1 cellular context compared by ENCODE assay signal in genomic region chr9:114396558-114397218, GRCh38.
TF ChIP-seq lines count a peak whose summit lies in the region.

No MANE protein-coding gene starts in this region.

TF ChIP-seq in K562, 482 proteins besides CTCF, POLR2A, EP300 and RAD21 (continued from another document and continues in another):
- 0 out of 2 replicates have a peak, but pooled peaks have one; percentile 29 for TF ChIP-seq HBP1 (CRISPR knock-in tag; IDR thresholded peaks at IDR 0.05)
- no peak; the same call in 1 of the 2 replicates for TF ChIP-seq ZNF41 (CRISPR knock-in tag; conservative IDR thresholded peaks at IDR 0.05)
- no peak for TF ChIP-seq FUS (optimal IDR thresholded peaks at IDR 0.05; ENCODE audit: low read depth, low read length)
- no peak for TF ChIP-seq ELF4 (CRISPR knock-in tag; IDR thresholded peaks at IDR 0.05)
- peak; percentile 68; the same call in 1 of the 2 replicates for TF ChIP-seq DMBX1 (CRISPR knock-in tag; IDR thresholded peaks at IDR 0.05; ENCODE audit: borderline replicate concordance)
- no peak for TF ChIP-seq CCAR2 (IDR thresholded peaks at IDR 0.05; ENCODE audit: low read depth, low read length)
- no peak for TF ChIP-seq NR2F6 (CRISPR knock-in tag; IDR thresholded peaks at IDR 0.05)
- TF ChIP-seq ZNF778 (CRISPR knock-in tag; IDR thresholded peaks at IDR 0.05), result no peak
- TF ChIP-seq NR0B1 (IDR thresholded peaks at IDR 0.05; ENCODE audit: partially characterized antibody), result no peak
- TF ChIP-seq TRIM28 (IDR thresholded peaks at IDR 0.05), result no peak
- no peak for TF ChIP-seq MYNN (IDR thresholded peaks at IDR 0.05)
- TF ChIP-seq MYNN (CRISPR knock-in tag; IDR thresholded peaks at IDR 0.05), result no peak
- no peak for TF ChIP-seq BRD9 (IDR thresholded peaks at IDR 0.05; ENCODE audit: low read depth, partially characterized antibody)
- TF ChIP-seq ADNP (tag; IDR thresholded peaks at IDR 0.05), result no peak
- TF ChIP-seq E2F4 (CRISPR knock-in tag; IDR thresholded peaks at IDR 0.05; ENCODE audit: low read depth), result no peak
- TF ChIP-seq ZBTB49 (CRISPR knock-in tag; IDR thresholded peaks at IDR 0.05; ENCODE audit: borderline replicate concordance), result no peak
- no peak for TF ChIP-seq U2AF1 (optimal IDR thresholded peaks at IDR 0.05; ENCODE audit: low read depth, low read length)
- TF ChIP-seq ZFP1 (CRISPR knock-in tag; IDR thresholded peaks at IDR 0.05), result no peak
- TF ChIP-seq ZNF263 (CRISPR knock-in tag; IDR thresholded peaks at IDR 0.05; ENCODE audit: borderline replicate concordance), result no peak
- no peak for TF ChIP-seq KLF16 (IDR thresholded peaks at IDR 0.05)
- TF ChIP-seq ESRRB (CRISPR knock-in tag; IDR thresholded peaks at IDR 0.05; ENCODE audit: borderline replicate concordance), result no peak
- TF ChIP-seq KAT2B (IDR thresholded peaks at IDR 0.05; ENCODE audit: low read depth, low read length), result no peak
- TF ChIP-seq TFAM (CRISPR knock-in tag; conservative IDR thresholded peaks at IDR 0.05), result no peak
- TF ChIP-seq BHLHE40 (IDR thresholded peaks at IDR 0.05; ENCODE audit: low read length), result no peak
- TF ChIP-seq ZNF280B (CRISPR knock-in tag; IDR thresholded peaks at IDR 0.05), result no peak
- TF ChIP-seq XRCC3 (IDR thresholded peaks at IDR 0.05), result no peak
- no peak for TF ChIP-seq RBBP5 (IDR thresholded peaks at IDR 0.05; ENCODE audit: borderline replicate concordance, insufficient read depth, low read length, poor library complexity, severe bottlenecking)
- no peak for TF ChIP-seq CBFB (CRISPR knock-in tag; IDR thresholded peaks at IDR 0.05)
- TF ChIP-seq MIER1 (IDR thresholded peaks at IDR 0.05; ENCODE audit: low read depth), result no peak
- TF ChIP-seq UBTF (IDR thresholded peaks at IDR 0.05; ENCODE audit: borderline replicate concordance in 1 of 2, low read depth in 2 of 2, low read length in 2 of 2), result no peak
- peak; percentile 36; the same call in 1 of the 2 replicates for TF ChIP-seq PYGO2 (tag; IDR thresholded peaks at IDR 0.05)
- TF ChIP-seq HMG20A (CRISPR knock-in tag; conservative IDR thresholded peaks at IDR 0.05), result no peak
- TF ChIP-seq LARP7 (IDR thresholded peaks at IDR 0.05), result no peak
- TF ChIP-seq BACH1 (tag; IDR thresholded peaks at IDR 0.05), result no peak
- TF ChIP-seq BCLAF1 (IDR thresholded peaks at IDR 0.05; ENCODE audit: borderline replicate concordance in 1 of 2, control insufficient read depth in 1 of 2, low read depth in 2 of 2, low read length in 1 of 2), result no peak
- TF ChIP-seq NFE2 (IDR thresholded peaks at IDR 0.05; ENCODE audit: low read depth), result no peak
- TF ChIP-seq PREB (CRISPR knock-in tag; IDR thresholded peaks at IDR 0.05), result no peak
- no peak; the same call in 1 of the 2 replicates for TF ChIP-seq ETV5 (CRISPR knock-in tag; IDR thresholded peaks at IDR 0.05; ENCODE audit: low read depth)
- peak; percentile 73; the same call in 1 of the 2 replicates for TF ChIP-seq NFRKB (IDR thresholded peaks at IDR 0.05; ENCODE audit: low read depth)
- TF ChIP-seq TBL1XR1 (IDR thresholded peaks at IDR 0.05; ENCODE audit: low read length in 2 of 2), result no peak
